Comparison of ENCODE assay signal across 12 cellular contexts in genomic region chr6:150003599-150003998, GRCh38. TPM values are rescaled to one million over a fixed set of nuclear protein-coding genes. Genes with fewer than 3 reads are reported as not detected.
"Had no signal": no experiment of that assay in that cellular context is flagged by ENCODE, and none has a peak within 500 bp of the region (broad histone marks: within the 10 kb centered on the region; RNA-seq: fewer than 3 reads in every experiment).

No MANE protein-coding gene starts in this region.

RNA-seq across cellular contexts. Expression of gene RAET1L, which starts 21.7 kb away (rescaled TPM):
- total RNA-seq: ascending aorta, dermis microvascular lymphatic vessel endothelial cell, heart right ventricle, left colon, lung, osteocyte, sigmoid colon, SJSA1, spleen, stomach, upper lobe of right lung had no signal
- polyA plus RNA-seq: neural cell, sigmoid colon, spleen had no signal
